Comparison of ENCODE assay signal across 19 cellular contexts in the genomic region with DNA sequence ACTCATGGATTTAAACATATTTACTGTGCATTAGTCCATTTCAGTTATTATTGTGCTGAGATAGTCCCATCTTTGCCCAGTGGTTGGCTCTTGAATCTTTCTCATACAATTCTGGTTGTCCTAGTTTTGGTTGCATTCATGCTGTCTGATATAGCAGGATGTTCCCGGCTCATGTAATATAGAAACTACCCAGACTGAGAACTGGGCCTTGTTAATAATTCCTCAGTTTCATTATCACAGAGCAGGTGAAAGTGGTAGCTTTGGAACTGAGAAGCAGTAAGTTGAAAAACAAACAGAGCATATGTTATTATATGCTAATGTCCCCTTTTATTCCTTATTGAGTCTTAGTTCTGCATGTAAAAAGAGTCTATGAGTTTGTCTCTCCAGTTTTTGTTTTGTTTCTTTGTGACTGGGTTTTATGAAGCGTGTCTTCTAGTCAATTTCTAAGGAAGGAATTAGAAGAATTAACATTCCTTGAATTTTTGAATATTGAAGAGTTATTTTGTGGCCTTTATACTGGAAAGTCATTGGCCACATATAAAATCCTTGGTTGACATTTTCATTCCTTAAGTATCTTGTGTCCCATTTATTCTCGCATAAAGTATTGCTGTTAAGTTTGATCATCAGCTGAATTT. TPM values are rescaled to one million over a fixed set of nuclear protein-coding genes. Genes with fewer than 3 reads are reported as not detected.
DNase-seq lines count a peak whose midpoint lies in the region; ATAC-seq, FAIRE-seq and TF ChIP-seq lines count a peak whose summit lies in the region.
"Had no signal": no experiment of that assay in that cellular context is flagged by ENCODE, and none has a peak within 500 bp of the region (broad histone marks: within the 10 kb centered on the region; RNA-seq: fewer than 3 reads in every experiment).

No MANE protein-coding gene starts in this region.

- H2BK12ac ChIP-seq in H1 (ENCODE audit: low read depth, low read length) = no peak overlapping the region

- no peak overlapping the region for H2BK15ac ChIP-seq in H1 (ENCODE audit: low read length)

- H2BK5ac ChIP-seq in H1 (ENCODE audit: low read depth, low read length) = no peak overlapping the region

- no peak overlapping the region for H2AFZ ChIP-seq in H1 (ENCODE audit: low read length)

- no peak overlapping the region for H2BK120ac ChIP-seq in H1 (replicated peaks; ENCODE audit: low read depth, low read length)

- H3K27ac ChIP-seq in H1 (ENCODE audit: low read depth, low read length) = no peak overlapping the region
- H3K27ac ChIP-seq: left ventricle myocardium inferior, uterus had no signal

- no peaks in the 10 kb centered on the region for H3K4me1 ChIP-seq in H1 (replicated peaks in 1 of 4; ENCODE audit: control insufficient read depth in 3 of 4, insufficient read depth in 4 of 4, low read length in 3 of 4)
- H3K4me1 ChIP-seq: left ventricle myocardium inferior, uterus had no signal

- no peak overlapping the region for H2BK20ac ChIP-seq in H1 (ENCODE audit: low read length)

- H3K4ac ChIP-seq in H1 (replicated peaks; ENCODE audit: insufficient read length, low read depth, low read length) = no peak overlapping the region

- no peak for TF ChIP-seq POLR2A in H1 (IDR thresholded peaks at IDR 0.05; ENCODE audit: control extremely low read depth in 1 of 2, low read depth in 2 of 2, low read length in 2 of 2)

- FAIRE-seq in H1 (lab: Jason Lieb, UNC) = peak; percentile 19

- WGBS in H1 (ENCODE audit: extremely low coverage in 1 of 2, insufficient coverage in 1 of 2, insufficient read length in 1 of 2, insufficient replicate concordance in 2 of 2, low coverage in 1 of 2, low lambda C conversion rate in 2 of 2, missing lambda C conversion rate in 1 of 2), 2 experiments = 76% methylated on average over 3 of the region's 3 CpGs; no CpG with 5 or more reads in 1 of the 2 experiments

- H4K20me1 ChIP-seq in H1 (replicated peaks in 1 of 2; ENCODE audit: control insufficient read depth in 1 of 2, insufficient read depth in 2 of 2, low read length in 2 of 2) = no peaks in the 10 kb centered on the region

- CTCF ChIA-PET in H1 (lab: Charles Lee; ENCODE audit: partially characterized antibody) = no interaction called here

- H3K18ac ChIP-seq in H1 (ENCODE audit: extremely low read depth, low read length) = no peak overlapping the region

- H3K23ac ChIP-seq in H1 (ENCODE audit: insufficient read length) = no peak overlapping the region

- no peaks in the 10 kb centered on the region for H3K79me2 ChIP-seq in H1 (ENCODE audit: control insufficient read depth in 1 of 2, insufficient read depth in 2 of 2, low read length in 2 of 2)

- peak overlapping the region in 1 of 4 experiments; percentile 24; a peak in 1 of 8 replicates for H3K4me3 ChIP-seq in H1 (ENCODE audit: extremely low read depth in 1 of 4, insufficient read depth in 2 of 4, low read depth in 3 of 4, low read length in 4 of 4)
- H3K4me3 ChIP-seq: left ventricle myocardium inferior, uterus had no signal

- TF ChIP-seq CTCF in H1 (IDR thresholded peaks at IDR 0.05; ENCODE audit: control extremely low read depth in 1 of 3, insufficient read depth in 1 of 3, low read depth in 1 of 3, low read length in 3 of 3) = no peak

- H3K9ac ChIP-seq in H1 (replicated peaks in 1 of 4; ENCODE audit: extremely low read depth in 1 of 4, low read depth in 3 of 4, low read length in 3 of 4) = no peak overlapping the region

- 0 out of 2 replicates have a peak, but pooled peaks cover 2% of the 10 kb centered on the region for H3K79me1 ChIP-seq in H1 (ENCODE audit: low read depth, low read length)

- no peak for TF ChIP-seq RAD21 in H1 (IDR thresholded peaks at IDR 0.05 in 1 of 2, conservative IDR thresholded peaks at IDR 0.05 in 1 of 2; ENCODE audit: low read depth in 2 of 2, low read length in 2 of 2)

- H2AK5ac ChIP-seq in H1 (ENCODE audit: low read depth, low read length) = no peak overlapping the region

- H4K8ac ChIP-seq in H1 (ENCODE audit: extremely low read depth, insufficient read depth, low read length) = no peak overlapping the region

- H3K27me3 ChIP-seq in H1 (replicated peaks in 1 of 4; ENCODE audit: control insufficient read depth in 3 of 4, extremely low read depth in 1 of 4, insufficient read depth in 3 of 4, low read length in 3 of 4) = no peaks in the 10 kb centered on the region
- H3K27me3 ChIP-seq: uterus had no signal

- no peak overlapping the region for H4K5ac ChIP-seq in H1 (ENCODE audit: insufficient read length, low read depth, low read length)

- H4K91ac ChIP-seq in H1 (replicated peaks; ENCODE audit: insufficient read length, low read length) = no peak overlapping the region

- no peak overlapping the region for H3K56ac ChIP-seq in H1 (replicated peaks; ENCODE audit: insufficient read length, low read depth, low read length)

- ATAC-seq in HG02973 (IDR thresholded peaks at IDR 0.05; ENCODE audit: unreplicated experiment) = peak; percentile 56
- ATAC-seq in GM19351 (IDR thresholded peaks at IDR 0.05; ENCODE audit: unreplicated experiment) = no peak
- ATAC-seq: sciatic nerve had no signal

- no peak overlapping the region for H3K14ac ChIP-seq in H1 (ENCODE audit: insufficient read length)

- POLR2A ChIA-PET in H1 (lab: Charles Lee; ENCODE audit: partially characterized antibody) = interaction anchor here (0.5 kb wide), 1 partner anchor 41 kb away, joined by 3 read pairs; no protein-coding TSS in a partner anchor

- H3K36me3 ChIP-seq in H1 (ENCODE audit: control insufficient read depth in 2 of 4, insufficient read depth in 4 of 4, low read length in 3 of 4) = peaks cover 2 to 67% (median 31%) of the 10 kb centered on the region in 4 experiments; a peak in 6 of 8 replicates
- H3K36me3 ChIP-seq: uterus had no signal

- no peaks in the 10 kb centered on the region for H3K23me2 ChIP-seq in H1 (ENCODE audit: low read depth, low read length)

- TF ChIP-seq EP300 in H1 (IDR thresholded peaks at IDR 0.05; ENCODE audit: borderline replicate concordance in 1 of 2, low read depth in 2 of 2, low read length in 2 of 2) = no peak

- H3K4me2 ChIP-seq in H1 (ENCODE audit: insufficient read depth in 1 of 2, low read depth in 2 of 2, low read length in 2 of 2) = peak overlapping the region in 1 of 2 experiments; percentile 2; a peak in 1 of 4 replicates

- DNase-seq in EL (peak; percentile 31), GM19238 (ENCODE audit: insufficient read length, low spot score) (peak; percentile 3), H1 (ENCODE audit: low read depth in 1 of 2, low spot score in 2 of 2) (no peak), NCI-H2029 treated with DMSO at 0.1 percent for 48 hours (lab: John Stamatoyannopoulos, UW) (no peak), AG08395 (ENCODE audit: low spot score) (no peak), NCI-H2171 treated with DMSO at 0.1 percent for 48 hours (lab: John Stamatoyannopoulos, UW) (no peak)
- DNase-seq: activated CD4-positive, alpha-beta T cell treated with anti-CD3 and anti-CD28 coated beads for 4 hours; aorta; DND-41; hippocampal formation; left ventricle myocardium inferior; NCI-H2029; NCI-H774; stimulated activated CD4-positive, alpha-beta T cell treated with anti-CD3 and anti-CD28 coated beads, Interleukin-4, amount 100 ng/mL, for 4 hours; stimulated activated naive B cell treated with anti-CD40 and anti-IgM and Interleukin-4, amounts not matched to agents 10 μg/mL and 1 μg/mL and 100 μg/mL, for 72 hours; uterus had no signal

- no peaks in the 10 kb centered on the region for H3K9me3 ChIP-seq in H1 (ENCODE audit: insufficient read depth in 2 of 2, low read depth in 1 of 2, low read length in 1 of 2)
- H3K9me3 ChIP-seq: left ventricle myocardium inferior, uterus had no signal

TF ChIP-seq in H1, 55 proteins besides CTCF, POLR2A, EP300 and RAD21:
- TF ChIP-seq BCL11A (IDR thresholded peaks at IDR 0.05; ENCODE audit: low read depth in 2 of 2, low read length in 2 of 2) (no peak), RBBP5 (IDR thresholded peaks at IDR 0.05; ENCODE audit: borderline replicate concordance, low read depth, low read length) (no peak), SP2 (IDR thresholded peaks at IDR 0.05; ENCODE audit: low read length) (no peak), TBP (IDR thresholded peaks at IDR 0.05; ENCODE audit: low read depth, low read length) (no peak), SIX5 (IDR thresholded peaks at IDR 0.05; ENCODE audit: low read depth, low read length) (no peak), CREB1 (IDR thresholded peaks at IDR 0.05) (no peak), BACH1 (IDR thresholded peaks at IDR 0.05; ENCODE audit: low read length) (no peak), CBX8 (IDR thresholded peaks at IDR 0.05; ENCODE audit: borderline replicate concordance, low read depth, low read length) (no peak), POLR2AphosphoS5 (IDR thresholded peaks at IDR 0.05; ENCODE audit: low read depth, low read length) (no peak), TAF7 (optimal IDR thresholded peaks at IDR 0.05; ENCODE audit: borderline replicate concordance, low read depth, low read length) (no peak), NANOG (IDR thresholded peaks at IDR 0.05; ENCODE audit: insufficient read depth, low read depth, low read length, poor library complexity, severe bottlenecking) (no peak), TEAD4 (IDR thresholded peaks at IDR 0.05; ENCODE audit: low read depth, low read length) (no peak)
- TF ChIP-seq, protein P1, sequence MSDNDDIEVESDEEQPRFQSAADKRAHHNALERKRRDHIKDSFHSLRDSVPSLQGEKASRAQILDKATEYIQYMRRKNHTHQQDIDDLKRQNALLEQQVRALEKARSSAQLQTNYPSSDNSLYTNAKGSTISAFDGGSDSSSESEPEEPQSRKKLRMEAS (IDR thresholded peaks at IDR 0.05) = no peak
TF ChIP-seq in H1: peak in this region for 0.

RNA-seq across cellular contexts. Expression of a gene that starts 43.3 kb away (rescaled TPM):
- total RNA-seq in H1 (2021; fragmentation: NEBNext Ultra II Directional; extraction: Animal tissue kit (Norgen Biotek cat#: 25700)) = 62.9 and 64.5 TPM in 2 replicates
- polyA plus RNA-seq in H1 (2011; rRNA removed) = 9.4 and 10.7 TPM in 2 replicates
- polyA plus RNA-seq in H1 (2011; cell fraction: cytosol; rRNA removed) = 13.1 TPM
- polyA plus RNA-seq in H1 (2011; cell fraction: nucleus; rRNA removed) = 20.2 TPM
- polyA plus RNA-seq in H1 (2012, experiment 1 of 2) = 43.6 to 80.5 TPM (median 53.0 TPM) in 4 replicates
- 4.0 TPM for polyA plus RNA-seq in H1 (2012, experiment 2 of 2)
- polyA plus RNA-seq in H1 (2013, experiment 1 of 2) = 122 TPM
- polyA plus RNA-seq in H1 (2013, experiment 2 of 2) = 116 TPM
- 35.8 and 47.6 TPM in 2 replicates for polyA minus RNA-seq in H1 (2011; rRNA and poly(A)+ RNA removed)
- polyA minus RNA-seq in H1 (2011; cell fraction: cytosol; rRNA and poly(A)+ RNA removed) = 12.0 TPM
- 73.2 TPM for polyA minus RNA-seq in H1 (2011; cell fraction: nucleus; rRNA and poly(A)+ RNA removed)

RNA-seq across cellular contexts. Expression of a gene that starts 44.4 kb away (rescaled TPM):
- 33.0 and 35.6 TPM in 2 replicates for total RNA-seq in H1 (2021; fragmentation: NEBNext Ultra II Directional; extraction: Animal tissue kit (Norgen Biotek cat#: 25700))
- 9.5 and 12.9 TPM in 2 replicates for polyA plus RNA-seq in H1 (2011; rRNA removed)
- polyA plus RNA-seq in H1 (2011; cell fraction: cytosol; rRNA removed) = 19.9 TPM
- 6.4 TPM for polyA plus RNA-seq in H1 (2011; cell fraction: nucleus; rRNA removed)
- polyA plus RNA-seq in H1 (2012, experiment 1 of 2) = 19.5 to 42.0 TPM (median 23.5 TPM) in 4 replicates
- 12.6 TPM for polyA plus RNA-seq in H1 (2012, experiment 2 of 2)
- polyA plus RNA-seq in H1 (2013, experiment 1 of 2) = 29.2 TPM
- 28.4 TPM for polyA plus RNA-seq in H1 (2013, experiment 2 of 2)
- 21.5 and 22.2 TPM in 2 replicates for polyA minus RNA-seq in H1 (2011; rRNA and poly(A)+ RNA removed)
- polyA minus RNA-seq in H1 (2011; cell fraction: cytosol; rRNA and poly(A)+ RNA removed) = 9.2 TPM
- 19.6 TPM for polyA minus RNA-seq in H1 (2011; cell fraction: nucleus; rRNA and poly(A)+ RNA removed)

Comparison
In these comparisons a context has a peak if more than half of its experiments do, and no peak if none do; other contexts are left out.
1. DNase-seq: peak in EL (single experiment) and GM19238 (single experiment); none in H1 (0 of 2), NCI-H2029 treated with DMSO at 0.1 percent for 48 hours (single experiment), AG08395 (single experiment) and NCI-H2171 treated with DMSO at 0.1 percent for 48 hours (single experiment).